1 cellular context compared by ENCODE assay signal in the genomic region with DNA sequence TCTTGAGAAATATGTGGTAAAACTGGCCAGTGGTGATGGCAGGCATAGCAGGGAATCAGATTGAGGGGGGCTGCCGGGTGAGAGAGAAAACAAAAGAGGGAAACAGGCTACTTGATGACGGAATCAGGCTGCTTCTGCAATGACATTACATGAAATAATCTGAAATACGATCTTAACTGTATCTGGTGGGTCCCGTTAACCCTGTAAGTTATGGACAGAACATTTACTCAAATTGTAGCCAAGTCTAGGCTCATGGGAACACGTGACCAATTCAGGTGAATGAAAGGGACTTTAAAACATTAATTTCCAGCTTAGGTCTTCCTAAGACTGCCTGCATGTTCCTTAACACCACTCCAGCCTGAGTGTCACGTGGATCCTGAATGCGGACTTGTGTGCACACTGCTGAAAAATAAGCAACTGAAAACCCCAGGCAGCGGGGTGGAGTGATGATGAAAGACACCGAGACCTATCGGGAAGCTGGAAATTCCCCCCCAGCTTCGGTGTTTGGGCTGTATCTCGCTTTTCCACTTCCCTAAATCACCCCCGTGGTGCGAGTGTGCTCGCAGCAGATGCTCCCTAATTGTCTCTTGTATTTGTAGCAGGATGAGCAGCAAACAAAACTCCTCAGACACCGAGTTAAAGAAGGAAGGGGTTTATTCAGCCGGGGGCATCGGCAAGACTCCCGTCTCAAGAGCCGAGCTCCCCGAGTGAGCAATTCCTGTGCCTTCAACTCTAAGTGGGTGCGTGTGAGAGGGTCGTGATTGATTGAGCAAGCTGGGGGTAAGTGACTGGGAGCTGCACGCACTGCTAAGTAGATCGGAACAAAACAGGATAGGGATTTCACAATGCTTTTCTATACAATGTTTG.
TF ChIP-seq lines count a peak whose summit lies in the region.

No MANE protein-coding gene starts in this region.

TF ChIP-seq in HEK293, 187 proteins besides CTCF, POLR2A, EP300 and RAD21 (continued from another document and continues in another):
- TF ChIP-seq, protein P1, sequence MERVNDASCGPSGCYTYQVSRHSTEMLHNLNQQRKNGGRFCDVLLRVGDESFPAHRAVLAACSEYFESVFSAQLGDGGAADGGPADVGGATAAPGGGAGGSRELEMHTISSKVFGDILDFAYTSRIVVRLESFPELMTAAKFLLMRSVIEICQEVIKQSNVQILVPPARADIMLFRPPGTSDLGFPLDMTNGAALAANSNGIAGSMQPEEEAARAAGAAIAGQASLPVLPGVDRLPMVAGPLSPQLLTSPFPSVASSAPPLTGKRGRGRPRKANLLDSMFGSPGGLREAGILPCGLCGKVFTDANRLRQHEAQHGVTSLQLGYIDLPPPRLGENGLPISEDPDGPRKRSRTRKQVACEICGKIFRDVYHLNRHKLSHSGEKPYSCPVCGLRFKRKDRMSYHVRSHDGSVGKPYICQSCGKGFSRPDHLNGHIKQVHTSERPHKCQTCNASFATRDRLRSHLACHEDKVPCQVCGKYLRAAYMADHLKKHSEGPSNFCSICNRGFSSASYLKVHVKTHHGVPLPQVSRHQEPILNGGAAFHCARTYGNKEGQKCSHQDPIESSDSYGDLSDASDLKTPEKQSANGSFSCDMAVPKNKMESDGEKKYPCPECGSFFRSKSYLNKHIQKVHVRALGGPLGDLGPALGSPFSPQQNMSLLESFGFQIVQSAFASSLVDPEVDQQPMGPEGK (tag by site-specific recombination; IDR thresholded peaks at IDR 0.05): peak; percentile 54
- TF ChIP-seq WT1 (tag by site-specific recombination; IDR thresholded peaks at IDR 0.05) (no peak), ZNF654 (tag by site-specific recombination; IDR thresholded peaks at IDR 0.05; ENCODE audit: low read depth) (no peak), ZNF175 (tag by site-specific recombination; IDR thresholded peaks at IDR 0.05) (no peak), ZNF544 (tag by site-specific recombination; IDR thresholded peaks at IDR 0.05) (no peak), HOXC10 (CRISPR knock-in tag; IDR thresholded peaks at IDR 0.05) (no peak), ZNF664 (tag by site-specific recombination; IDR thresholded peaks at IDR 0.05) (no peak), ZNF366 (tag by site-specific recombination; conservative IDR thresholded peaks at IDR 0.05) (no peak), ZNF660 (tag by site-specific recombination; IDR thresholded peaks at IDR 0.05) (no peak), ZNF16 (tag by site-specific recombination; IDR thresholded peaks at IDR 0.05; ENCODE audit: low read depth) (no peak), ZEB2 (tag by site-specific recombination; IDR thresholded peaks at IDR 0.05) (peak; percentile 43), YY2 (tag by site-specific recombination; IDR thresholded peaks at IDR 0.05) (no peak), ZNF596 (tag by site-specific recombination; IDR thresholded peaks at IDR 0.05) (no peak), ZNF621 (tag by site-specific recombination; IDR thresholded peaks at IDR 0.05) (no peak), HOXD13 (CRISPR knock-in tag; IDR thresholded peaks at IDR 0.05; ENCODE audit: borderline replicate concordance) (no peak), ZBTB8A (tag by site-specific recombination; IDR thresholded peaks at IDR 0.05) (no peak), ZNF510 (tag by site-specific recombination; IDR thresholded peaks at IDR 0.05; ENCODE audit: insufficient replicate concordance) (no peak), ZNF792 (tag by site-specific recombination; IDR thresholded peaks at IDR 0.05) (no peak), ZFP69B (tag by site-specific recombination; IDR thresholded peaks at IDR 0.05) (peak; percentile 99), ZNF394 (tag by site-specific recombination; IDR thresholded peaks at IDR 0.05; ENCODE audit: borderline replicate concordance) (no peak), ZBTB20 (tag by site-specific recombination; IDR thresholded peaks at IDR 0.05) (peak; percentile 18), ZNF133 (tag by site-specific recombination; IDR thresholded peaks at IDR 0.05) (no peak), FEZF1 (tag by site-specific recombination; IDR thresholded peaks at IDR 0.05) (peak; percentile 20; the same call in 1 of the 2 replicates), ZNF2 (tag by site-specific recombination; IDR thresholded peaks at IDR 0.05) (no peak), ZNF169 (tag by site-specific recombination; IDR thresholded peaks at IDR 0.05) (no peak), MEIS1 (CRISPR knock-in tag; IDR thresholded peaks at IDR 0.05; ENCODE audit: borderline replicate concordance) (no peak), ZNF302 (tag by site-specific recombination; IDR thresholded peaks at IDR 0.05; ENCODE audit: low read depth) (no peak), ZXDB (tag by site-specific recombination; IDR thresholded peaks at IDR 0.05) (no peak), BCL11B (tag by site-specific recombination; IDR thresholded peaks at IDR 0.05; ENCODE audit: low read depth) (no peak), ZNF548 (tag by site-specific recombination; IDR thresholded peaks at IDR 0.05) (no peak), ZNF549 (tag by site-specific recombination; IDR thresholded peaks at IDR 0.05) (no peak), ZNF658 (tag by site-specific recombination; IDR thresholded peaks at IDR 0.05) (no peak), ZNF626 (tag by site-specific recombination; IDR thresholded peaks at IDR 0.05) (no peak), SETDB1 (IDR thresholded peaks at IDR 0.05; ENCODE audit: insufficient read length, low read length) (no peak), ZNF404 (tag by site-specific recombination; IDR thresholded peaks at IDR 0.05) (no peak), ZFP41 (tag by site-specific recombination; IDR thresholded peaks at IDR 0.05; ENCODE audit: borderline replicate concordance) (no peak), SALL2 (tag by site-specific recombination; IDR thresholded peaks at IDR 0.05; ENCODE audit: borderline replicate concordance) (no peak)
- TF ChIP-seq, protein P2, sequence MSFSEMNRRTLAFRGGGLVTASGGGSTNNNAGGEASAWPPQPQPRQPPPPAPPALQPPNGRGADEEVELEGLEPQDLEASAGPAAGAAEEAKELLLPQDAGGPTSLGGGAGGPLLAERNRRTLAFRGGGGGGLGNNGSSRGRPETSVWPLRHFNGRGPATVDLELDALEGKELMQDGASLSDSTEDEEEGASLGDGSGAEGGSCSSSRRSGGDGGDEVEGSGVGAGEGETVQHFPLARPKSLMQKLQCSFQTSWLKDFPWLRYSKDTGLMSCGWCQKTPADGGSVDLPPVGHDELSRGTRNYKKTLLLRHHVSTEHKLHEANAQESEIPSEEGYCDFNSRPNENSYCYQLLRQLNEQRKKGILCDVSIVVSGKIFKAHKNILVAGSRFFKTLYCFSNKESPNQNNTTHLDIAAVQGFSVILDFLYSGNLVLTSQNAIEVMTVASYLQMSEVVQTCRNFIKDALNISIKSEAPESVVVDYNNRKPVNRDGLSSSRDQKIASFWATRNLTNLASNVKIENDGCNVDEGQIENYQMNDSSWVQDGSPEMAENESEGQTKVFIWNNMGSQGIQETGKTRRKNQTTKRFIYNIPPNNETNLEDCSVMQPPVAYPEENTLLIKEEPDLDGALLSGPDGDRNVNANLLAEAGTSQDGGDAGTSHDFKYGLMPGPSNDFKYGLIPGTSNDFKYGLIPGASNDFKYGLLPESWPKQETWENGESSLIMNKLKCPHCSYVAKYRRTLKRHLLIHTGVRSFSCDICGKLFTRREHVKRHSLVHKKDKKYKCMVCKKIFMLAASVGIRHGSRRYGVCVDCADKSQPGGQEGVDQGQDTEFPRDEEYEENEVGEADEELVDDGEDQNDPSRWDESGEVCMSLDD (tag by site-specific recombination; IDR thresholded peaks at IDR 0.05): no peak
- TF ChIP-seq, protein P3, sequence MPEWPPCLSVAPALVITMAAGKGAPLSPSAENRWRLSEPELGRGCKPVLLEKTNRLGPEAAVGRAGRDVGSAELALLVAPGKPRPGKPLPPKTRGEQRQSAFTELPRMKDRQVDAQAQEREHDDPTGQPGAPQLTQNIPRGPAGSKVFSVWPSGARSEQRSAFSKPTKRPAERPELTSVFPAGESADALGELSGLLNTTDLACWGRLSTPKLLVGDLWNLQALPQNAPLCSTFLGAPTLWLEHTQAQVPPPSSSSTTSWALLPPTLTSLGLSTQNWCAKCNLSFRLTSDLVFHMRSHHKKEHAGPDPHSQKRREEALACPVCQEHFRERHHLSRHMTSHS (tag by site-specific recombination; IDR thresholded peaks at IDR 0.05): no peak
- TF ChIP-seq, protein P4, sequence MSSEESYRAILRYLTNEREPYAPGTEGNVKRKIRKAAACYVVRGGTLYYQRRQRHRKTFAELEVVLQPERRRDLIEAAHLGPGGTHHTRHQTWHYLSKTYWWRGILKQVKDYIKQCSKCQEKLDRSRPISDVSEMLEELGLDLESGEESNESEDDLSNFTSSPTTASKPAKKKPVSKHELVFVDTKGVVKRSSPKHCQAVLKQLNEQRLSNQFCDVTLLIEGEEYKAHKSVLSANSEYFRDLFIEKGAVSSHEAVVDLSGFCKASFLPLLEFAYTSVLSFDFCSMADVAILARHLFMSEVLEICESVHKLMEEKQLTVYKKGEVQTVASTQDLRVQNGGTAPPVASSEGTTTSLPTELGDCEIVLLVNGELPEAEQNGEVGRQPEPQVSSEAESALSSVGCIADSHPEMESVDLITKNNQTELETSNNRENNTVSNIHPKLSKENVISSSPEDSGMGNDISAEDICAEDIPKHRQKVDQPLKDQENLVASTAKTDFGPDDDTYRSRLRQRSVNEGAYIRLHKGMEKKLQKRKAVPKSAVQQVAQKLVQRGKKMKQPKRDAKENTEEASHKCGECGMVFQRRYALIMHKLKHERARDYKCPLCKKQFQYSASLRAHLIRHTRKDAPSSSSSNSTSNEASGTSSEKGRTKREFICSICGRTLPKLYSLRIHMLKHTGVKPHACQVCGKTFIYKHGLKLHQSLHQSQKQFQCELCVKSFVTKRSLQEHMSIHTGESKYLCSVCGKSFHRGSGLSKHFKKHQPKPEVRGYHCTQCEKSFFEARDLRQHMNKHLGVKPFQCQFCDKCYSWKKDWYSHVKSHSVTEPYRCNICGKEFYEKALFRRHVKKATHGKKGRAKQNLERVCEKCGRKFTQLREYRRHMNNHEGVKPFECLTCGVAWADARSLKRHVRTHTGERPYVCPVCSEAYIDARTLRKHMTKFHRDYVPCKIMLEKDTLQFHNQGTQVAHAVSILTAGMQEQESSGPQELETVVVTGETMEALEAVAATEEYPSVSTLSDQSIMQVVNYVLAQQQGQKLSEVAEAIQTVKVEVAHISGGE (tag by site-specific recombination; conservative IDR thresholded peaks at IDR 0.05; ENCODE audit: low read depth): no peak
- TF ChIP-seq, protein P5, sequence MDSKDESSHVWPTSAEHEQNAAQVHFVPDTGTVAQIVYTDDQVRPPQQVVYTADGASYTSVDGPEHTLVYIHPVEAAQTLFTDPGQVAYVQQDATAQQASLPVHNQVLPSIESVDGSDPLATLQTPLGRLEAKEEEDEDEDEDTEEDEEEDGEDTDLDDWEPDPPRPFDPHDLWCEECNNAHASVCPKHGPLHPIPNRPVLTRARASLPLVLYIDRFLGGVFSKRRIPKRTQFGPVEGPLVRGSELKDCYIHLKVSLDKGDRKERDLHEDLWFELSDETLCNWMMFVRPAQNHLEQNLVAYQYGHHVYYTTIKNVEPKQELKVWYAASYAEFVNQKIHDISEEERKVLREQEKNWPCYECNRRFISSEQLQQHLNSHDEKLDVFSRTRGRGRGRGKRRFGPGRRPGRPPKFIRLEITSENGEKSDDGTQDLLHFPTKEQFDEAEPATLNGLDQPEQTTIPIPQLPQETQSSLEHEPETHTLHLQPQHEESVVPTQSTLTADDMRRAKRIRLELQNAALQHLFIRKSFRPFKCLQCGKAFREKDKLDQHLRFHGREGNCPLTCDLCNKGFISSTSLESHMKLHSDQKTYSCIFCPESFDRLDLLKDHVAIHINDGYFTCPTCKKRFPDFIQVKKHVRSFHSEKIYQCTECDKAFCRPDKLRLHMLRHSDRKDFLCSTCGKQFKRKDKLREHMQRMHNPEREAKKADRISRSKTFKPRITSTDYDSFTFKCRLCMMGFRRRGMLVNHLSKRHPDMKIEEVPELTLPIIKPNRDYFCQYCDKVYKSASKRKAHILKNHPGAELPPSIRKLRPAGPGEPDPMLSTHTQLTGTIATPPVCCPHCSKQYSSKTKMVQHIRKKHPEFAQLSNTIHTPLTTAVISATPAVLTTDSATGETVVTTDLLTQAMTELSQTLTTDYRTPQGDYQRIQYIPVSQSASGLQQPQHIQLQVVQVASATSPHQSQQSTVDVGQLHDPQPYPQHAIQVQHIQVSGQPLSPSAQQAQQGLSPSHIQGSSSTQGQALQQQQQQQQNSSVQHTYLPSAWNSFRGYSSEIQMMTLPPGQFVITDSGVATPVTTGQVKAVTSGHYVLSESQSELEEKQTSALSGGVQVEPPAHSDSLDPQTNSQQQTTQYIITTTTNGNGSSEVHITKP (tag by site-specific recombination; IDR thresholded peaks at IDR 0.05): peak; percentile 43; the same call in 1 of the 2 replicates
- TF ChIP-seq, protein P6, sequence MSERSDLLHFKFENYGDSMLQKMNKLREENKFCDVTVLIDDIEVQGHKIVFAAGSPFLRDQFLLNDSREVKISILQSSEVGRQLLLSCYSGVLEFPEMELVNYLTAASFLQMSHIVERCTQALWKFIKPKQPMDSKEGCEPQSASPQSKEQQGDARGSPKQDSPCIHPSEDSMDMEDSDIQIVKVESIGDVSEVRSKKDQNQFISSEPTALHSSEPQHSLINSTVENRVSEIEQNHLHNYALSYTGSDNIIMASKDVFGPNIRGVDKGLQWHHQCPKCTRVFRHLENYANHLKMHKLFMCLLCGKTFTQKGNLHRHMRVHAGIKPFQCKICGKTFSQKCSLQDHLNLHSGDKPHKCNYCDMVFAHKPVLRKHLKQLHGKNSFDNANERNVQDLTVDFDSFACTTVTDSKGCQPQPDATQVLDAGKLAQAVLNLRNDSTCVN (tag by site-specific recombination; optimal IDR thresholded peaks at IDR 0.05): no peak
- TF ChIP-seq, protein P7, sequence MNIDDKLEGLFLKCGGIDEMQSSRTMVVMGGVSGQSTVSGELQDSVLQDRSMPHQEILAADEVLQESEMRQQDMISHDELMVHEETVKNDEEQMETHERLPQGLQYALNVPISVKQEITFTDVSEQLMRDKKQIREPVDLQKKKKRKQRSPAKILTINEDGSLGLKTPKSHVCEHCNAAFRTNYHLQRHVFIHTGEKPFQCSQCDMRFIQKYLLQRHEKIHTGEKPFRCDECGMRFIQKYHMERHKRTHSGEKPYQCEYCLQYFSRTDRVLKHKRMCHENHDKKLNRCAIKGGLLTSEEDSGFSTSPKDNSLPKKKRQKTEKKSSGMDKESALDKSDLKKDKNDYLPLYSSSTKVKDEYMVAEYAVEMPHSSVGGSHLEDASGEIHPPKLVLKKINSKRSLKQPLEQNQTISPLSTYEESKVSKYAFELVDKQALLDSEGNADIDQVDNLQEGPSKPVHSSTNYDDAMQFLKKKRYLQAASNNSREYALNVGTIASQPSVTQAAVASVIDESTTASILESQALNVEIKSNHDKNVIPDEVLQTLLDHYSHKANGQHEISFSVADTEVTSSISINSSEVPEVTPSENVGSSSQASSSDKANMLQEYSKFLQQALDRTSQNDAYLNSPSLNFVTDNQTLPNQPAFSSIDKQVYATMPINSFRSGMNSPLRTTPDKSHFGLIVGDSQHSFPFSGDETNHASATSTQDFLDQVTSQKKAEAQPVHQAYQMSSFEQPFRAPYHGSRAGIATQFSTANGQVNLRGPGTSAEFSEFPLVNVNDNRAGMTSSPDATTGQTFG (tag by site-specific recombination; IDR thresholded peaks at IDR 0.05; ENCODE audit: borderline replicate concordance): no peak
- TF ChIP-seq, protein P8, sequence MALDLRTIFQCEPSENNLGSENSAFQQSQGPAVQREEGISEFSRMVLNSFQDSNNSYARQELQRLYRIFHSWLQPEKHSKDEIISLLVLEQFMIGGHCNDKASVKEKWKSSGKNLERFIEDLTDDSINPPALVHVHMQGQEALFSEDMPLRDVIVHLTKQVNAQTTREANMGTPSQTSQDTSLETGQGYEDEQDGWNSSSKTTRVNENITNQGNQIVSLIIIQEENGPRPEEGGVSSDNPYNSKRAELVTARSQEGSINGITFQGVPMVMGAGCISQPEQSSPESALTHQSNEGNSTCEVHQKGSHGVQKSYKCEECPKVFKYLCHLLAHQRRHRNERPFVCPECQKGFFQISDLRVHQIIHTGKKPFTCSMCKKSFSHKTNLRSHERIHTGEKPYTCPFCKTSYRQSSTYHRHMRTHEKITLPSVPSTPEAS (tag by site-specific recombination; IDR thresholded peaks at IDR 0.05): no peak
